Comparison of ENCODE assay signal across 8 cellular contexts in genomic region chrX:112279940-112280339, GRCh38.
"Had no signal": no experiment of that assay in that cellular context is flagged by ENCODE, and none has a peak within 500 bp of the region (broad histone marks: within the 10 kb centered on the region; RNA-seq: fewer than 3 reads in every experiment).

No MANE protein-coding gene starts in this region.

- H3K27ac ChIP-seq: KMS-11 had no signal

- H3K9me3 Mint-ChIP-seq: GM23338, H9 had no signal

- H3K4me2 ChIP-seq: GM23338, KMS-11 had no signal

- H3K4me3 Mint-ChIP-seq: GM23338, H9 had no signal

- H3K27ac Mint-ChIP-seq: GM23338, H9 had no signal

- H3K4me3 ChIP-seq: GM23338 had no signal

- DNase-seq: H9, HCEC 1CT, KBM-7 had no signal

- H3K9ac ChIP-seq: KMS-11 had no signal

- FAIRE-seq: H1, H54, HTR-8/SVneo had no signal

- ATAC-seq: GM23338 had no signal

- H2AFZ ChIP-seq: GM23338 had no signal
